ENCODE assay signal across 1 cellular context in genomic region chr3:56758042-56758441, GRCh38.
TF ChIP-seq lines count a peak whose summit lies in the region.

No MANE protein-coding gene starts in this region.

TF ChIP-seq in HepG2, 621 proteins besides CTCF, POLR2A, EP300 and RAD21:
- TF ChIP-seq ZNF121 (CRISPR knock-in tag; IDR thresholded peaks at IDR 0.05) = peak; percentile 62
